In genomic region chr1:43271186-43272118, GRCh38 we compare ENCODE assay signal across 11 cellular contexts. TPM values are rescaled to one million over a fixed set of nuclear protein-coding genes. Genes with fewer than 3 reads are reported as not detected.
DNase-seq lines count a peak whose midpoint lies in the region; ATAC-seq and TF ChIP-seq lines count a peak whose summit lies in the region.
"Had no signal": no experiment of that assay in that cellular context is flagged by ENCODE, and none has a peak within 500 bp of the region (broad histone marks: within the 10 kb centered on the region; RNA-seq: fewer than 3 reads in every experiment).

No MANE protein-coding gene starts in this region.

- no peak overlapping the region for H3K4me3 ChIP-seq in RWPE2 (ENCODE audit: severe bottlenecking)
- peak overlapping the region; percentile 51 for H3K4me3 ChIP-seq in trophoblast cell (ENCODE audit: low read depth, low read length)
- H3K4me3 ChIP-seq: SJSA1 had no signal

- H2BK5ac ChIP-seq in trophoblast cell (ENCODE audit: low read depth, low read length, poor library complexity) = no peak overlapping the region

- H3K4me1 ChIP-seq in RWPE2 (ENCODE audit: insufficient read depth, poor library complexity, severe bottlenecking) (peaks cover 7% of the 10 kb centered on the region), foreskin keratinocyte (no peaks in the 10 kb centered on the region), trophoblast cell (ENCODE audit: control insufficient read depth in 1 of 2, insufficient read depth in 2 of 2, low read length in 2 of 2) (peaks cover 2 to 17% of the 10 kb centered on the region in 2 experiments)
- H3K4me1 ChIP-seq: SJSA1 had no signal

- H3K27me3 ChIP-seq in RWPE2 (ENCODE audit: insufficient read depth, poor library complexity, severe bottlenecking) (no peaks in the 10 kb centered on the region), foreskin keratinocyte (no peaks in the 10 kb centered on the region), trophoblast cell (ENCODE audit: insufficient read depth, low read length) (no peaks in the 10 kb centered on the region)
- H3K27me3 ChIP-seq: SJSA1 had no signal

- CTCF ChIA-PET in Calu3 (lab: Charles Lee) = interaction anchor here (0.9 to 1.3 kb wide), 3 partner anchors 14 to 77 kb away, joined by 3 to 4 read pairs (median 3); partner anchors contain the start of gene C1orf210

- no peaks in the 10 kb centered on the region for H3K27me3 Mint-ChIP-seq in Calu3 (ENCODE audit: unreplicated experiment)

- H3K79me2 ChIP-seq in trophoblast cell (ENCODE audit: control insufficient read depth, insufficient read depth, low read length, poor library complexity) = no peaks in the 10 kb centered on the region

- intact Hi-C loops in Calu3 (cut with micrococcal nuclease; ENCODE audit: unreplicated experiment) = loop anchor here (2.0 kb wide), 1 partner anchor 13 kb away; the partner anchor contains the start of gene C1orf210

- no peak overlapping the region for H3K14ac ChIP-seq in trophoblast cell (ENCODE audit: low read length)

- DNase-seq in Calu3 = no peak
- DNase-seq in RWPE2 (ENCODE audit: low spot score) = peak; percentile 29
- no peak for DNase-seq in foreskin keratinocyte
- no peak for DNase-seq in trophoblast cell
- no peak for DNase-seq in RPMI8226
- no peak for DNase-seq in MV-4-11 (lab: John Stamatoyannopoulos, UW)

- peak overlapping the region; percentile 59 for H3K4me2 ChIP-seq in trophoblast cell (ENCODE audit: low read length)

- H3K4me3 Mint-ChIP-seq in Calu3 (ENCODE audit: low read depth, unreplicated experiment) = peak overlapping the region; percentile 82

- no peak overlapping the region for H3K18ac ChIP-seq in trophoblast cell (ENCODE audit: low read length)

- ATAC-seq in RWPE2 (ENCODE audit: low read depth) (no peak), foreskin keratinocyte (peak; percentile 3), GM18907 (IDR thresholded peaks at IDR 0.05; ENCODE audit: unreplicated experiment) (no peak), GM21526 (IDR thresholded peaks at IDR 0.05; ENCODE audit: low FRiP score, unreplicated experiment) (no peak)

- H3K27ac ChIP-seq in RWPE2 (ENCODE audit: poor library complexity, severe bottlenecking) (no peak overlapping the region), foreskin keratinocyte (no peak overlapping the region), trophoblast cell (ENCODE audit: low read depth, low read length) (no peak overlapping the region)
- H3K27ac ChIP-seq: SJSA1 had no signal

- H3K36me3 ChIP-seq in RWPE2 (ENCODE audit: low read depth) (no peaks in the 10 kb centered on the region), trophoblast cell (ENCODE audit: control insufficient read depth in 1 of 2, insufficient read depth in 2 of 2, low read length in 2 of 2) (no peaks in the 10 kb centered on the region)
- H3K36me3 ChIP-seq: SJSA1 had no signal

- BruUV-seq in Calu3 (replicated peaks; lab: Mats Ljungman, UMichigan) = TSS peak; percentile 81

- H3K9me3 ChIP-seq in RWPE2 (ENCODE audit: severe bottlenecking) (no peaks in the 10 kb centered on the region), trophoblast cell (ENCODE audit: insufficient read depth, low read depth, low read length) (peaks cover 3% of the 10 kb centered on the region)
- H3K9me3 ChIP-seq: SJSA1 had no signal

- H3K27ac Mint-ChIP-seq in Calu3 (ENCODE audit: unreplicated experiment) = peak overlapping the region; percentile 92

- WGBS in trophoblast cell (ENCODE audit: extremely low coverage, insufficient coverage, insufficient read length) = no CpG with 5 or more reads among the region's 12 CpGs

- TF ChIP-seq CTCF in Calu3 (IDR thresholded peaks at IDR 0.05; ENCODE audit: unreplicated experiment) (no peak), RWPE2 (IDR thresholded peaks at IDR 0.05; ENCODE audit: poor library complexity, severe bottlenecking) (no peak), foreskin keratinocyte (conservative IDR thresholded peaks at IDR 0.05) (no peak)

- peaks cover 31% of the 10 kb centered on the region for H3K4me1 Mint-ChIP-seq in Calu3 (ENCODE audit: low read depth, unreplicated experiment)

- H3K23ac ChIP-seq in trophoblast cell (ENCODE audit: low read length) = no peak overlapping the region

- H4K12ac ChIP-seq in trophoblast cell (ENCODE audit: low read depth, low read length) = no peak overlapping the region

- no peak overlapping the region for H2BK12ac ChIP-seq in trophoblast cell (ENCODE audit: low read length)

- H3K79me1 ChIP-seq in trophoblast cell (ENCODE audit: low read length) = no peaks in the 10 kb centered on the region

- H2BK120ac ChIP-seq in trophoblast cell (ENCODE audit: insufficient read depth, low read length, poor library complexity) = no peak overlapping the region

- H3K36me3 Mint-ChIP-seq in Calu3 (ENCODE audit: insufficient read depth, unreplicated experiment) = peaks cover 36% of the 10 kb centered on the region

- no peak overlapping the region for H4K91ac ChIP-seq in trophoblast cell (ENCODE audit: low read depth, low read length)

- H4K8ac ChIP-seq in trophoblast cell (ENCODE audit: low read depth, low read length) = no peak overlapping the region

- no peak overlapping the region for H3K4ac ChIP-seq in trophoblast cell (ENCODE audit: low read depth, low read length)

- H2AFZ ChIP-seq in trophoblast cell (ENCODE audit: insufficient read depth, low read length, poor library complexity) = no peak overlapping the region

- H2AK5ac ChIP-seq in trophoblast cell (ENCODE audit: low read length) = no peak overlapping the region

- H3K9ac ChIP-seq in trophoblast cell (ENCODE audit: low read length) = no peak overlapping the region

- no peaks in the 10 kb centered on the region for H3K9me3 Mint-ChIP-seq in Calu3 (ENCODE audit: low read depth, unreplicated experiment)

RNA-seq across cellular contexts. Expression of gene TMEM125, which starts 1.7 kb away (rescaled TPM):
- total RNA-seq in Calu3 (2022) (20.7 and 24.4 TPM in 2 replicates), foreskin keratinocyte (1.9 and 2.3 TPM in 2 replicates)
- 1.8 and 2.7 TPM in 2 replicates for polyA plus RNA-seq in foreskin keratinocyte
- 2.3 and 2.5 TPM in 2 replicates for polyA plus RNA-seq in trophoblast cell (2013)
- total RNA-seq: SJSA1 had no signal

RNA-seq across cellular contexts. Expression of gene C1orf210, which starts 13.9 kb away (rescaled TPM):
- total RNA-seq in Calu3 (2022) (16.8 and 19.9 TPM in 2 replicates), foreskin keratinocyte (3.8 and 4.3 TPM in 2 replicates)
- 5.2 and 6.4 TPM in 2 replicates for polyA plus RNA-seq in foreskin keratinocyte
- polyA plus RNA-seq in trophoblast cell (2013) = 5.9 and 6.1 TPM in 2 replicates
- total RNA-seq: fibroblast of villous mesenchyme, SJSA1, skeletal muscle tissue had no signal

RNA-seq across cellular contexts. Expression of gene TIE1, which starts 29.3 kb away (rescaled TPM):
- total RNA-seq in Calu3 (2022) (not detected in 2 replicates), foreskin keratinocyte (not detected in 2 replicates)
- polyA plus RNA-seq in foreskin keratinocyte = not detected in 2 replicates
- polyA plus RNA-seq in trophoblast cell (2013) = 0.04 and 0.05 TPM in 2 replicates
